ENCODE assay signal across 12 cellular contexts in genomic region chr2:27773959-27774358, GRCh38. TPM values are rescaled to one million over a fixed set of nuclear protein-coding genes. Genes with fewer than 3 reads are reported as not detected.
A peak's percentile ranks its signal among the peaks of the same experiment; 100 is the strongest.
DNase-seq lines count a peak whose midpoint lies in the region; ATAC-seq and TF ChIP-seq lines count a peak whose summit lies in the region.
"Had no signal": no experiment of that assay in that cellular context is flagged by ENCODE, and none has a peak within 500 bp of the region (broad histone marks: within the 10 kb centered on the region; RNA-seq: fewer than 3 reads in every experiment).

No MANE protein-coding gene starts in this region.

- no peak for DNase-seq in natural killer cell treated with Interleukin-12 subunit alpha and Interleukin-12 subunit beta and Interleukin-15 and Interleukin-18, amount 100 ng/mL, for 72 hours (ENCODE audit: low spot score)
- DNase-seq in natural killer cell (no peak), memory B cell (ENCODE audit: low spot score in 2 of 2) (no peak), RPMI8226 (no peak), KG1 (lab: John Stamatoyannopoulos, UW) (no peak), ureter (ENCODE audit: low spot score) (no peak)
- no peak for DNase-seq in activated naive CD8-positive, alpha-beta T cell treated with anti-CD3 and anti-CD28 coated beads, Interleukin-2, amount 10 ng/mL, durations not matched to agents 7 days and 5 days
- DNase-seq: activated naive CD4-positive, alpha-beta T cell treated with anti-CD3 and anti-CD28 coated beads for 36 hours; erythroblast; Karpas-422; NCI-H774 had no signal

- peaks cover 32% of the 10 kb centered on the region for H3K36me3 Mint-ChIP-seq in natural killer cell treated with Interleukin-12 subunit alpha and Interleukin-12 subunit beta and Interleukin-15 and Interleukin-18, amount 100 ng/mL, for 72 hours
- no peaks in the 10 kb centered on the region for H3K36me3 Mint-ChIP-seq in natural killer cell
- peaks cover 24% of the 10 kb centered on the region for H3K36me3 Mint-ChIP-seq in activated naive CD8-positive, alpha-beta T cell treated with anti-CD3 and anti-CD28 coated beads, Interleukin-2, amount 10 ng/mL, durations not matched to agents 7 days and 5 days
- H3K36me3 Mint-ChIP-seq in memory B cell, result peaks cover 14% of the 10 kb centered on the region

- no peak for TF ChIP-seq CTCF in natural killer cell (IDR thresholded peaks at IDR 0.05)

- H3K4me3 Mint-ChIP-seq in natural killer cell treated with Interleukin-12 subunit alpha and Interleukin-12 subunit beta and Interleukin-15 and Interleukin-18, amount 100 ng/mL, for 72 hours, result peak overlapping the region; percentile 96
- H3K4me3 Mint-ChIP-seq in natural killer cell (no peak overlapping the region), memory B cell (peak overlapping the region; percentile 17)
- H3K4me3 Mint-ChIP-seq in activated naive CD8-positive, alpha-beta T cell treated with anti-CD3 and anti-CD28 coated beads, Interleukin-2, amount 10 ng/mL, durations not matched to agents 7 days and 5 days, result peak overlapping the region; percentile 71

- H3K27me3 Mint-ChIP-seq in natural killer cell treated with Interleukin-12 subunit alpha and Interleukin-12 subunit beta and Interleukin-15 and Interleukin-18, amount 100 ng/mL, for 72 hours, result peaks cover 0 to 4% of the 10 kb centered on the region in 2 donors
- H3K27me3 Mint-ChIP-seq in natural killer cell (ENCODE audit: low read depth in 2 of 2) (peaks cover 0 to 4% of the 10 kb centered on the region in 2 donors), memory B cell (no peaks in the 10 kb centered on the region)
- peaks cover 3% of the 10 kb centered on the region for H3K27me3 Mint-ChIP-seq in activated naive CD8-positive, alpha-beta T cell treated with anti-CD3 and anti-CD28 coated beads, Interleukin-2, amount 10 ng/mL, durations not matched to agents 7 days and 5 days

- ATAC-seq in natural killer cell treated with Interleukin-12 subunit alpha and Interleukin-12 subunit beta and Interleukin-15 and Interleukin-18, amount 100 ng/mL, for 72 hours, result no peak
- ATAC-seq in natural killer cell (no peak), memory B cell (ENCODE audit: low read depth) (no peak), GM19452 (IDR thresholded peaks at IDR 0.05; ENCODE audit: unreplicated experiment) (no peak)
- ATAC-seq in activated naive CD8-positive, alpha-beta T cell treated with anti-CD3 and anti-CD28 coated beads, Interleukin-2, amount 10 ng/mL, durations not matched to agents 7 days and 5 days (ENCODE audit: low read depth), result no peak

- intact Hi-C loops in natural killer cell (cut with micrococcal nuclease), result no loop called here

- H3K27ac Mint-ChIP-seq in natural killer cell treated with Interleukin-12 subunit alpha and Interleukin-12 subunit beta and Interleukin-15 and Interleukin-18, amount 100 ng/mL, for 72 hours, result peak overlapping the region in 1 of 2 donors; percentile 4
- H3K27ac Mint-ChIP-seq in natural killer cell, result no peak overlapping the region
- H3K27ac Mint-ChIP-seq in activated naive CD8-positive, alpha-beta T cell treated with anti-CD3 and anti-CD28 coated beads, Interleukin-2, amount 10 ng/mL, durations not matched to agents 7 days and 5 days, result no peak overlapping the region
- peak overlapping the region; percentile 9 for H3K27ac Mint-ChIP-seq in memory B cell
- H3K27ac Mint-ChIP-seq: activated naive CD4-positive, alpha-beta T cell treated with anti-CD3 and anti-CD28 coated beads for 36 hours had no signal

- POLR2A ChIA-PET in activated naive CD8-positive, alpha-beta T cell treated with anti-CD3 and anti-CD28 coated beads, Interleukin-2, amount 10 ng/mL, durations not matched to agents 7 days and 5 days (lab: Charles Lee), result interaction anchor here (0.6 kb wide), 1 partner anchor 22 kb away, joined by 4 read pairs; no protein-coding TSS in a partner anchor

- H3K4me1 Mint-ChIP-seq in natural killer cell treated with Interleukin-12 subunit alpha and Interleukin-12 subunit beta and Interleukin-15 and Interleukin-18, amount 100 ng/mL, for 72 hours (ENCODE audit: low read depth in 2 of 2), result peaks cover 35 to 44% of the 10 kb centered on the region in 2 donors
- H3K4me1 Mint-ChIP-seq in natural killer cell, result peaks cover 53 to 55% of the 10 kb centered on the region in 2 donors
- H3K4me1 Mint-ChIP-seq in activated naive CD8-positive, alpha-beta T cell treated with anti-CD3 and anti-CD28 coated beads, Interleukin-2, amount 10 ng/mL, durations not matched to agents 7 days and 5 days, result peaks cover 31% of the 10 kb centered on the region
- H3K4me1 Mint-ChIP-seq in memory B cell, result peaks cover 27% of the 10 kb centered on the region

- H3K9me3 Mint-ChIP-seq in natural killer cell treated with Interleukin-12 subunit alpha and Interleukin-12 subunit beta and Interleukin-15 and Interleukin-18, amount 100 ng/mL, for 72 hours, result no peaks in the 10 kb centered on the region
- H3K9me3 Mint-ChIP-seq in natural killer cell (no peaks in the 10 kb centered on the region), memory B cell (peaks cover 2% of the 10 kb centered on the region)
- H3K9me3 Mint-ChIP-seq in activated naive CD8-positive, alpha-beta T cell treated with anti-CD3 and anti-CD28 coated beads, Interleukin-2, amount 10 ng/mL, durations not matched to agents 7 days and 5 days, result no peaks in the 10 kb centered on the region
- H3K9me3 Mint-ChIP-seq: activated naive CD4-positive, alpha-beta T cell treated with anti-CD3 and anti-CD28 coated beads for 36 hours had no signal

RNA-seq across cellular contexts. Expression of gene MRPL33, which starts 2.4 kb away (rescaled TPM):
- total RNA-seq in natural killer cell treated with Interleukin-12 subunit alpha and Interleukin-12 subunit beta and Interleukin-15 and Interleukin-18, amount 100 ng/mL, for 72 hours, result 10 to 100 TPM; 58.3 to 77.6 TPM
- total RNA-seq in natural killer cell (10 to 100 TPM; 21.5 to 28.5 (median 27.3) TPM), ureter (60.1 TPM)
- 10 to 100 TPM; 47.7 to 50.3 TPM for total RNA-seq in activated naive CD8-positive, alpha-beta T cell treated with anti-CD3 and anti-CD28 coated beads, Interleukin-2, amount 10 ng/mL, durations not matched to agents 7 days and 5 days
